Comparison of ENCODE assay signal across 1 cellular context in the genomic region with DNA sequence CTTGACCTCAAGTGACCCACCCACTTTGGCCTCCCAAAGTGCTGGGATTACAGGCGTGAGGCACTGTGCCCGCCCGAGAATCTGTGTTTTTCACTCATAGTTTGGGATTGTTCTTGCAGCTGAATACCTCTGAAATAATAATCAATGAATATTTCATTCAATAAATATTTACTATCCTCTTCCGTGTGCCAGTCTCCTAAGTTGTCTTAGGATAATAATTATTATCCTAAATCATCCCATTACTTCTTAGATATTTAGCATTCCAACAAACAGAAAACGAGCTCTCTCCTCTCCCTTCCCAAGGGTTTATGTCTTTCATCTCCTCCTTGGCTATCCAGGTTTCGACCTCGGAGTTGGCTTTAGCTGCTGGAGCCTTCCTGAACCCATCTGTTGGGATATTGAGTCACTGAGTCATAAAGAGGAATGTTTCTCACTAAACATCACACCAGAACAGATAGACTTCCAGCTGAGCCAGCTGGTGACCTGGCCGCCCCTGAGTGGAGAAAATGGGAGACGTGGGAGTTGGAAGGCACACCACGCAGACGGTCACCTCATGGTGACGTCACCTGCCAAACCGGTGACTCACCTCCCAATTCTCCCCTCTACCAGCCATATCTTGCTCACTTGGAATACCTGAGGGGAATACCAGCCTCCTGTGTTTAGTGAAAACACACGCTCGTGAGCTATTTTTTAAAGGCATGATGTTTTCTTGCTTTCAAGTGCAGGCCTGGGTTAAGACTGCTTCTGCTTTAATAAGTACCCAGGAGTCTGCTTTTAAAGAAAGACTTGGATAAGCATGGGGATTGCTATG.
A peak's percentile ranks its signal among the peaks of the same experiment; 100 is the strongest.
TF ChIP-seq lines count a peak whose summit lies in the region.

No MANE protein-coding gene starts in this region.

TF ChIP-seq in K562, 482 proteins besides CTCF, POLR2A, EP300 and RAD21 (continued from another document and continues in another):
- TF ChIP-seq JUND (IDR thresholded peaks at IDR 0.05; ENCODE audit: borderline replicate concordance, low read depth, low read length) (peak; percentile 99), JUND (tag; IDR thresholded peaks at IDR 0.05; ENCODE audit: borderline replicate concordance, low read depth, low read length) (peak; percentile 100), ELF1 (tag; IDR thresholded peaks at IDR 0.05) (no peak), YY1 (IDR thresholded peaks at IDR 0.05; ENCODE audit: borderline replicate concordance in 1 of 3, control insufficient read depth in 1 of 3, extremely low read depth in 1 of 3, insufficient read depth in 3 of 3, insufficient read length in 1 of 3, insufficient replicate concordance in 2 of 3, low read depth in 1 of 3, low read length in 2 of 3) (peak in 1 of 3 experiments; percentile 71), FUS (optimal IDR thresholded peaks at IDR 0.05; ENCODE audit: low read depth, low read length) (no peak), E2F3 (CRISPR knock-in tag; IDR thresholded peaks at IDR 0.05) (no peak), PTBP1 (IDR thresholded peaks at IDR 0.05; ENCODE audit: low read depth, low read length) (no peak), DNMT1 (IDR thresholded peaks at IDR 0.05) (no peak), POLR2B (IDR thresholded peaks at IDR 0.05; ENCODE audit: low read depth, partially characterized antibody) (no peak), CBFB (CRISPR knock-in tag; IDR thresholded peaks at IDR 0.05) (no peak), RFX7 (CRISPR knock-in tag; IDR thresholded peaks at IDR 0.05) (no peak), MYC (IDR thresholded peaks at IDR 0.05; ENCODE audit: low read depth, low read length) (peak; percentile 78), MYC (CRISPR knock-in tag; IDR thresholded peaks at IDR 0.05; ENCODE audit: borderline replicate concordance, low read depth) (no peak), TOE1 (IDR thresholded peaks at IDR 0.05; ENCODE audit: borderline replicate concordance) (peak; percentile 61; the same call in 1 of the 2 replicates), TOE1 (CRISPR knock-in tag; IDR thresholded peaks at IDR 0.05; ENCODE audit: borderline replicate concordance, low read depth) (no peak), JUN (IDR thresholded peaks at IDR 0.05; ENCODE audit: borderline replicate concordance, low read depth, low read length) (peak; percentile 100), JUN (CRISPR knock-in tag; IDR thresholded peaks at IDR 0.05; ENCODE audit: borderline replicate concordance) (peak; percentile 99), KLF13 (tag; IDR thresholded peaks at IDR 0.05; ENCODE audit: borderline replicate concordance, low read depth) (0 out of 2 replicates have a peak, but pooled peaks have one; percentile 16), PPARD (CRISPR knock-in tag; IDR thresholded peaks at IDR 0.05) (no peak), STAT5B (CRISPR knock-in tag; IDR thresholded peaks at IDR 0.05) (no peak), DDX20 (tag; IDR thresholded peaks at IDR 0.05; ENCODE audit: low read depth) (0 out of 2 replicates have a peak, but pooled peaks have one; percentile 13), CBFA2T2 (conservative IDR thresholded peaks at IDR 0.05) (no peak), SOX6 (IDR thresholded peaks at IDR 0.05) (peak; percentile 85), TAL1 (IDR thresholded peaks at IDR 0.05) (0 out of 2 replicates have a peak, but pooled peaks have one; percentile 43), ETV1 (tag; conservative IDR thresholded peaks at IDR 0.05; ENCODE audit: low read depth) (no peak), CHCHD3 (CRISPR knock-in tag; IDR thresholded peaks at IDR 0.05) (no peak), KDM5B (IDR thresholded peaks at IDR 0.05; ENCODE audit: insufficient replicate concordance, low read depth, low read length) (no peak), ZNF431 (CRISPR knock-in tag; IDR thresholded peaks at IDR 0.05) (0 out of 2 replicates have a peak, but pooled peaks have one; percentile 20), ZNF263 (CRISPR knock-in tag; IDR thresholded peaks at IDR 0.05; ENCODE audit: borderline replicate concordance) (no peak; the same call in 1 of the 2 replicates), NUFIP1 (IDR thresholded peaks at IDR 0.05; ENCODE audit: partially characterized antibody) (no peak), NFE2 (IDR thresholded peaks at IDR 0.05; ENCODE audit: low read depth) (peak; percentile 58), TEAD1 (CRISPR knock-in tag; IDR thresholded peaks at IDR 0.05) (peak; percentile 74 to 91; a peak in 3 of 4 replicates), MEF2D (tag; conservative IDR thresholded peaks at IDR 0.05; ENCODE audit: low read depth) (0 out of 2 replicates have a peak, but pooled peaks have one; percentile 62), NBN (IDR thresholded peaks at IDR 0.05; ENCODE audit: low read depth) (peak; percentile 94), ZNF41 (CRISPR knock-in tag; conservative IDR thresholded peaks at IDR 0.05) (no peak), CHD1 (IDR thresholded peaks at IDR 0.05; ENCODE audit: low read length) (no peak), GATA2 (CRISPR knock-in tag; IDR thresholded peaks at IDR 0.05) (no peak; the same call in 1 of the 2 replicates), SMAD4 (CRISPR knock-in tag; conservative IDR thresholded peaks at IDR 0.05) (peak; percentile 93)
- TF ChIP-seq, protein P1, sequence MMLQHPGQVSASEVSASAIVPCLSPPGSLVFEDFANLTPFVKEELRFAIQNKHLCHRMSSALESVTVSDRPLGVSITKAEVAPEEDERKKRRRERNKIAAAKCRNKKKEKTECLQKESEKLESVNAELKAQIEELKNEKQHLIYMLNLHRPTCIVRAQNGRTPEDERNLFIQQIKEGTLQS (IDR thresholded peaks at IDR 0.05) = peak; percentile 100
- TF ChIP-seq, protein P1 (CRISPR knock-in tag; conservative IDR thresholded peaks at IDR 0.05) = peak; percentile 99
- TF ChIP-seq, protein P2, sequence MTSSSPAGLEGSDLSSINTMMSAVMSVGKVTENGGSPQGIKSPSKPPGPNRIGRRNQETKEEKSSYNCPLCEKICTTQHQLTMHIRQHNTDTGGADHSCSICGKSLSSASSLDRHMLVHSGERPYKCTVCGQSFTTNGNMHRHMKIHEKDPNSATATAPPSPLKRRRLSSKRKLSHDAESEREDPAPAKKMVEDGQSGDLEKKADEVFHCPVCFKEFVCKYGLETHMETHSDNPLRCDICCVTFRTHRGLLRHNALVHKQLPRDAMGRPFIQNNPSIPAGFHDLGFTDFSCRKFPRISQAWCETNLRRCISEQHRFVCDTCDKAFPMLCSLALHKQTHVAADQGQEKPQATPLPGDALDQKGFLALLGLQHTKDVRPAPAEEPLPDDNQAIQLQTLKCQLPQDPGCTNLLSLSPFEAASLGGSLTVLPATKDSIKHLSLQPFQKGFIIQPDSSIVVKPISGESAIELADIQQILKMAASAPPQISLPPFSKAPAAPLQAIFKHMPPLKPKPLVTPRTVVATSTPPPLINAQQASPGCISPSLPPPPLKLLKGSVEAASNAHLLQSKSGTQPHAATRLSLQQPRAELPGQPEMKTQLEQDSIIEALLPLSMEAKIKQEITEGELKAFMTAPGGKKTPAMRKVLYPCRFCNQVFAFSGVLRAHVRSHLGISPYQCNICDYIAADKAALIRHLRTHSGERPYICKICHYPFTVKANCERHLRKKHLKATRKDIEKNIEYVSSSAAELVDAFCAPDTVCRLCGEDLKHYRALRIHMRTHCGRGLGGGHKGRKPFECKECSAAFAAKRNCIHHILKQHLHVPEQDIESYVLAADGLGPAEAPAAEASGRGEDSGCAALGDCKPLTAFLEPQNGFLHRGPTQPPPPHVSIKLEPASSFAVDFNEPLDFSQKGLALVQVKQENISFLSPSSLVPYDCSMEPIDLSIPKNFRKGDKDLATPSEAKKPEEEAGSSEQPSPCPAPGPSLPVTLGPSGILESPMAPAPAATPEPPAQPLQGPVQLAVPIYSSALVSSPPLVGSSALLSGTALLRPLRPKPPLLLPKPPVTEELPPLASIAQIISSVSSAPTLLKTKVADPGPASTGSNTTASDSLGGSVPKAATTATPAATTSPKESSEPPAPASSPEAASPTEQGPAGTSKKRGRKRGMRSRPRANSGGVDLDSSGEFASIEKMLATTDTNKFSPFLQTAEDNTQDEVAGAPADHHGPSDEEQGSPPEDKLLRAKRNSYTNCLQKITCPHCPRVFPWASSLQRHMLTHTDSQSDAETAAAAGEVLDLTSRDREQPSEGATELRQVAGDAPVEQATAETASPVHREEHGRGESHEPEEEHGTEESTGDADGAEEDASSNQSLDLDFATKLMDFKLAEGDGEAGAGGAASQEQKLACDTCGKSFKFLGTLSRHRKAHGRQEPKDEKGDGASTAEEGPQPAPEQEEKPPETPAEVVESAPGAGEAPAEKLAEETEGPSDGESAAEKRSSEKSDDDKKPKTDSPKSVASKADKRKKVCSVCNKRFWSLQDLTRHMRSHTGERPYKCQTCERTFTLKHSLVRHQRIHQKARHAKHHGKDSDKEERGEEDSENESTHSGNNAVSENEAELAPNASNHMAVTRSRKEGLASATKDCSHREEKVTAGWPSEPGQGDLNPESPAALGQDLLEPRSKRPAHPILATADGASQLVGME (CRISPR knock-in tag; IDR thresholded peaks at IDR 0.05) = peak; percentile 67; the same call in 1 of the 2 replicates
- TF ChIP-seq, protein P3, sequence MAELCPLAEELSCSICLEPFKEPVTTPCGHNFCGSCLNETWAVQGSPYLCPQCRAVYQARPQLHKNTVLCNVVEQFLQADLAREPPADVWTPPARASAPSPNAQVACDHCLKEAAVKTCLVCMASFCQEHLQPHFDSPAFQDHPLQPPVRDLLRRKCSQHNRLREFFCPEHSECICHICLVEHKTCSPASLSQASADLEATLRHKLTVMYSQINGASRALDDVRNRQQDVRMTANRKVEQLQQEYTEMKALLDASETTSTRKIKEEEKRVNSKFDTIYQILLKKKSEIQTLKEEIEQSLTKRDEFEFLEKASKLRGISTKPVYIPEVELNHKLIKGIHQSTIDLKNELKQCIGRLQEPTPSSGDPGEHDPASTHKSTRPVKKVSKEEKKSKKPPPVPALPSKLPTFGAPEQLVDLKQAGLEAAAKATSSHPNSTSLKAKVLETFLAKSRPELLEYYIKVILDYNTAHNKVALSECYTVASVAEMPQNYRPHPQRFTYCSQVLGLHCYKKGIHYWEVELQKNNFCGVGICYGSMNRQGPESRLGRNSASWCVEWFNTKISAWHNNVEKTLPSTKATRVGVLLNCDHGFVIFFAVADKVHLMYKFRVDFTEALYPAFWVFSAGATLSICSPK (IDR thresholded peaks at IDR 0.05; ENCODE audit: borderline replicate concordance) = 0 out of 2 replicates have a peak, but pooled peaks have one; percentile 60
- TF ChIP-seq, protein P4, sequence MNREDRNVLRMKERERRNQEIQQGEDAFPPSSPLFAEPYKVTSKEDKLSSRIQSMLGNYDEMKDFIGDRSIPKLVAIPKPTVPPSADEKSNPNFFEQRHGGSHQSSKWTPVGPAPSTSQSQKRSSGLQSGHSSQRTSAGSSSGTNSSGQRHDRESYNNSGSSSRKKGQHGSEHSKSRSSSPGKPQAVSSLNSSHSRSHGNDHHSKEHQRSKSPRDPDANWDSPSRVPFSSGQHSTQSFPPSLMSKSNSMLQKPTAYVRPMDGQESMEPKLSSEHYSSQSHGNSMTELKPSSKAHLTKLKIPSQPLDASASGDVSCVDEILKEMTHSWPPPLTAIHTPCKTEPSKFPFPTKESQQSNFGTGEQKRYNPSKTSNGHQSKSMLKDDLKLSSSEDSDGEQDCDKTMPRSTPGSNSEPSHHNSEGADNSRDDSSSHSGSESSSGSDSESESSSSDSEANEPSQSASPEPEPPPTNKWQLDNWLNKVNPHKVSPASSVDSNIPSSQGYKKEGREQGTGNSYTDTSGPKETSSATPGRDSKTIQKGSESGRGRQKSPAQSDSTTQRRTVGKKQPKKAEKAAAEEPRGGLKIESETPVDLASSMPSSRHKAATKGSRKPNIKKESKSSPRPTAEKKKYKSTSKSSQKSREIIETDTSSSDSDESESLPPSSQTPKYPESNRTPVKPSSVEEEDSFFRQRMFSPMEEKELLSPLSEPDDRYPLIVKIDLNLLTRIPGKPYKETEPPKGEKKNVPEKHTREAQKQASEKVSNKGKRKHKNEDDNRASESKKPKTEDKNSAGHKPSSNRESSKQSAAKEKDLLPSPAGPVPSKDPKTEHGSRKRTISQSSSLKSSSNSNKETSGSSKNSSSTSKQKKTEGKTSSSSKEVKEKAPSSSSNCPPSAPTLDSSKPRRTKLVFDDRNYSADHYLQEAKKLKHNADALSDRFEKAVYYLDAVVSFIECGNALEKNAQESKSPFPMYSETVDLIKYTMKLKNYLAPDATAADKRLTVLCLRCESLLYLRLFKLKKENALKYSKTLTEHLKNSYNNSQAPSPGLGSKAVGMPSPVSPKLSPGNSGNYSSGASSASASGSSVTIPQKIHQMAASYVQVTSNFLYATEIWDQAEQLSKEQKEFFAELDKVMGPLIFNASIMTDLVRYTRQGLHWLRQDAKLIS (CRISPR knock-in tag; IDR thresholded peaks at IDR 0.05) = no peak
- TF ChIP-seq, protein P5, sequence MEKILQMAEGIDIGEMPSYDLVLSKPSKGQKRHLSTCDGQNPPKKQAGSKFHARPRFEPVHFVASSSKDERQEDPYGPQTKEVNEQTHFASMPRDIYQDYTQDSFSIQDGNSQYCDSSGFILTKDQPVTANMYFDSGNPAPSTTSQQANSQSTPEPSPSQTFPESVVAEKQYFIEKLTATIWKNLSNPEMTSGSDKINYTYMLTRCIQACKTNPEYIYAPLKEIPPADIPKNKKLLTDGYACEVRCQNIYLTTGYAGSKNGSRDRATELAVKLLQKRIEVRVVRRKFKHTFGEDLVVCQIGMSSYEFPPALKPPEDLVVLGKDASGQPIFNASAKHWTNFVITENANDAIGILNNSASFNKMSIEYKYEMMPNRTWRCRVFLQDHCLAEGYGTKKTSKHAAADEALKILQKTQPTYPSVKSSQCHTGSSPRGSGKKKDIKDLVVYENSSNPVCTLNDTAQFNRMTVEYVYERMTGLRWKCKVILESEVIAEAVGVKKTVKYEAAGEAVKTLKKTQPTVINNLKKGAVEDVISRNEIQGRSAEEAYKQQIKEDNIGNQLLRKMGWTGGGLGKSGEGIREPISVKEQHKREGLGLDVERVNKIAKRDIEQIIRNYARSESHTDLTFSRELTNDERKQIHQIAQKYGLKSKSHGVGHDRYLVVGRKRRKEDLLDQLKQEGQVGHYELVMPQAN (IDR thresholded peaks at IDR 0.05; ENCODE audit: borderline replicate concordance) = no peak
- TF ChIP-seq, protein P6, sequence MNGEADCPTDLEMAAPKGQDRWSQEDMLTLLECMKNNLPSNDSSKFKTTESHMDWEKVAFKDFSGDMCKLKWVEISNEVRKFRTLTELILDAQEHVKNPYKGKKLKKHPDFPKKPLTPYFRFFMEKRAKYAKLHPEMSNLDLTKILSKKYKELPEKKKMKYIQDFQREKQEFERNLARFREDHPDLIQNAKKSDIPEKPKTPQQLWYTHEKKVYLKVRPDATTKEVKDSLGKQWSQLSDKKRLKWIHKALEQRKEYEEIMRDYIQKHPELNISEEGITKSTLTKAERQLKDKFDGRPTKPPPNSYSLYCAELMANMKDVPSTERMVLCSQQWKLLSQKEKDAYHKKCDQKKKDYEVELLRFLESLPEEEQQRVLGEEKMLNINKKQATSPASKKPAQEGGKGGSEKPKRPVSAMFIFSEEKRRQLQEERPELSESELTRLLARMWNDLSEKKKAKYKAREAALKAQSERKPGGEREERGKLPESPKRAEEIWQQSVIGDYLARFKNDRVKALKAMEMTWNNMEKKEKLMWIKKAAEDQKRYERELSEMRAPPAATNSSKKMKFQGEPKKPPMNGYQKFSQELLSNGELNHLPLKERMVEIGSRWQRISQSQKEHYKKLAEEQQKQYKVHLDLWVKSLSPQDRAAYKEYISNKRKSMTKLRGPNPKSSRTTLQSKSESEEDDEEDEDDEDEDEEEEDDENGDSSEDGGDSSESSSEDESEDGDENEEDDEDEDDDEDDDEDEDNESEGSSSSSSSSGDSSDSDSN (IDR thresholded peaks at IDR 0.05; ENCODE audit: borderline replicate concordance in 1 of 2, low read depth in 2 of 2, low read length in 2 of 2) = no peak
